In the genomic region with DNA sequence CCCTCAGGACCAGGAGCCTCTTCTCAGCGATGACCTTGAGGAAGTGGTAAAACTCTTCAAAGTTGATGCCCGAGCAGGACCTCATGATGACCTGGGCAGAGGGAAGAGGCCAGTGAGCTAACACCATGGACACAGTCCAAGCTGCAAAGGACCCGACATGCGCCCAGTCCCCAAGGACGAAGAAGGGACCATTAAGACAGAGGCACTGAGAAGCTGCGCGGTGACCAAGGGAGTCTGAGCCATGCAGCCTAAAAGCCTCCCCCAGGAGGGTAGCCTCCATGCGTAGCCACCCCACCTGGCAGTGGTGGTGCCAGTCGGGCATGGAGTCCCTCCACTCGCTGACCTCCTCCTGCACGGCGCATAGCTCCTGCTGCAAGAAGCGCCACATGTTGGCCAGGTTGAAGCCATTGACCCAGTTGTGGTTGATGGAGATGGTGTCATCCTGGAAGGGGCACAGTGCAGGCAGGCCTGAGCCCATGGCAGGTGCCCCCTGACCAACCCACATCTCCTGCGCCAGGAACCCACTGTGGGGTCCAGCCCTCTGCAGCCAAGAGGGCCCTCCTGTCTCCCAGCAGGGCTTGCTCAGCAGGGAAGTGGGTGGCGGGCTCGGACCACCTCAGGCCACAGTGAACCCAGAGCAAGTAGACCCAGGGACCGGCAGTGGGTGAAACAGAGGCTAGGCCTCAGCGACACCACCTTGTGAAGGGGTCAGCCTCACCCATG, we compare ENCODE assay signal across 19 cellular contexts. TPM values are rescaled to one million over a fixed set of nuclear protein-coding genes. Genes with fewer than 3 reads are reported as not detected.
DNase-seq lines count a peak whose midpoint lies in the region; ATAC-seq and TF ChIP-seq lines count a peak whose summit lies in the region.
"Had no signal": no experiment of that assay in that cellular context is flagged by ENCODE, and none has a peak within 500 bp of the region (broad histone marks: within the 10 kb centered on the region; RNA-seq: fewer than 3 reads in every experiment).

No MANE protein-coding gene starts in this region.

- peaks cover 40% of the 10 kb centered on the region for H3K4me1 ChIP-seq in lower lobe of right lung

- peaks cover 7% of the 10 kb centered on the region; the same call in 1 of the 2 replicates for H3K36me3 Mint-ChIP-seq in WTC11

- H3K4me3 ChIP-seq in lower lobe of right lung, result no peak overlapping the region
- H3K4me3 ChIP-seq: testis had no signal

- H3K9me3 Mint-ChIP-seq in WTC11, result no peaks in the 10 kb centered on the region
- no peaks in the 10 kb centered on the region for H3K9me3 Mint-ChIP-seq in stimulated activated naive CD8-positive, alpha-beta T cell treated with anti-CD3 and anti-CD28 coated beads, Interleukin-15, amount 100 ng/mL, for 72 hours
- H3K9me3 Mint-ChIP-seq: T-helper 1 cell treated with Interleukin-12 subunit alpha and Interleukin-12 subunit beta and Interleukin-4 antibody, amounts not matched to agents 30 μg/mL and 1 μg/mL, for 36 hours had no signal

- H3K9me3 ChIP-seq in lower lobe of right lung, result no peaks in the 10 kb centered on the region
- H3K9me3 ChIP-seq: testis had no signal

- H3K4me1 Mint-ChIP-seq in WTC11, result peaks cover 37% of the 10 kb centered on the region
- H3K4me1 Mint-ChIP-seq in stimulated activated naive CD8-positive, alpha-beta T cell treated with anti-CD3 and anti-CD28 coated beads, Interleukin-15, amount 100 ng/mL, for 72 hours, result peaks cover 76% of the 10 kb centered on the region

- CTCF ChIA-PET in WTC11 (lab: Charles Lee), result no interaction called here

- peak overlapping the region; percentile 18; the same call in 1 of the 2 replicates for H3K4me3 Mint-ChIP-seq in WTC11
- H3K4me3 Mint-ChIP-seq in stimulated activated naive CD8-positive, alpha-beta T cell treated with anti-CD3 and anti-CD28 coated beads, Interleukin-15, amount 100 ng/mL, for 72 hours, result peak overlapping the region; percentile 95 to 99

- H3K27me3 ChIP-seq in lower lobe of right lung (ENCODE audit: low read depth), result no peaks in the 10 kb centered on the region
- H3K27me3 ChIP-seq: testis had no signal

- POLR2A ChIA-PET in WTC11 (lab: Charles Lee), result no interaction called here

- peaks cover 26% of the 10 kb centered on the region for H3K36me3 ChIP-seq in lower lobe of right lung

- DNase-seq in Right ventricle myocardium inferior (ENCODE audit: missing footprints), result peak; percentile 68
- no peak for DNase-seq in Right ventricle myocardium superior
- DNase-seq in WTC11 (ENCODE audit: low spot score), result no peak
- peak; percentile 41 for DNase-seq in lower lobe of right lung
- no peak for DNase-seq in stimulated activated naive CD8-positive, alpha-beta T cell treated with anti-CD3 and anti-CD28 coated beads, Interleukin-15, amount 100 ng/mL, for 72 hours
- DNase-seq in stimulated activated CD4-positive, alpha-beta T cell treated with anti-CD3 and anti-CD28 coated beads, Interleukin-2, amount 100 ng/mL, for 48 hours, result no peak
- no peak for DNase-seq in erythroblast (lab: John Stamatoyannopoulos, UW)
- DNase-seq: activated CD4-positive, alpha-beta T cell treated with anti-CD3 and anti-CD28 coated beads for 48 hours; activated gamma-delta T cell; dermis blood vessel endothelial cell; MM.1S; NCI-H187 treated with DMSO at 0.1 percent for 48 hours; NCI-H446 treated with DMSO at 0.1 percent for 48 hours; SHP77; testis had no signal

- no peak for TF ChIP-seq CTCF in WTC11 (IDR thresholded peaks at IDR 0.05)
- TF ChIP-seq CTCF in lower lobe of right lung (IDR thresholded peaks at IDR 0.05), result no peak

- TF ChIP-seq POLR2A in erythroblast (IDR thresholded peaks at IDR 0.05; ENCODE audit: low read length), result no peak

- intact Hi-C loops in Right ventricle myocardium inferior (cut with DNase I) (no loop called here), Right ventricle myocardium superior (cut with DNase I) (no loop called here), lower lobe of right lung (cut with DNase I) (no loop called here)

- ATAC-seq in Right ventricle myocardium inferior, result no peak
- no peak for ATAC-seq in Right ventricle myocardium superior (ENCODE audit: poor library complexity)
- ATAC-seq in WTC11, result no peak
- no peak for ATAC-seq in lower lobe of right lung
- ATAC-seq in stimulated activated naive CD8-positive, alpha-beta T cell treated with anti-CD3 and anti-CD28 coated beads, Interleukin-15, amount 100 ng/mL, for 72 hours, result no peak
- ATAC-seq in HG03025 (IDR thresholded peaks at IDR 0.05; ENCODE audit: low FRiP score, unreplicated experiment), result no peak
- ATAC-seq: HCT116, sciatic nerve had no signal

- no peak overlapping the region for H3K27ac Mint-ChIP-seq in WTC11
- no peak overlapping the region for H3K27ac Mint-ChIP-seq in stimulated activated naive CD8-positive, alpha-beta T cell treated with anti-CD3 and anti-CD28 coated beads, Interleukin-15, amount 100 ng/mL, for 72 hours
- H3K27ac Mint-ChIP-seq: T-helper 1 cell treated with Interleukin-12 subunit alpha and Interleukin-12 subunit beta and Interleukin-4 antibody, amounts not matched to agents 30 μg/mL and 1 μg/mL, for 36 hours had no signal

- no peak overlapping the region for H3K27ac ChIP-seq in lower lobe of right lung
- H3K27ac ChIP-seq: testis had no signal

- no peaks in the 10 kb centered on the region; the same call in 1 of the 2 replicates for H3K27me3 Mint-ChIP-seq in WTC11 (ENCODE audit: low read depth)
- no peaks in the 10 kb centered on the region for H3K27me3 Mint-ChIP-seq in stimulated activated naive CD8-positive, alpha-beta T cell treated with anti-CD3 and anti-CD28 coated beads, Interleukin-15, amount 100 ng/mL, for 72 hours

TF ChIP-seq in WTC11, 78 proteins besides CTCF, POLR2A, EP300 and RAD21:
- no peak for TF ChIP-seq PREB (CRISPR knock-in tag; IDR thresholded peaks at IDR 0.05; ENCODE audit: borderline replicate concordance)

RNA-seq across cellular contexts. Expression of gene JMJD4, which starts 2.4 kb away (rescaled TPM):
- total RNA-seq in Right ventricle myocardium inferior (7.1 TPM), Right ventricle myocardium superior (6.6 TPM), WTC11 (2021) (12.8 to 13.7 TPM (median 13.6 TPM) in 3 replicates), lower lobe of right lung (14.9 TPM)

RNA-seq across cellular contexts. Expression of gene SNAP47, which starts 2.5 kb away (rescaled TPM):
- 30.1 TPM for total RNA-seq in Right ventricle myocardium inferior
- 23.6 TPM for total RNA-seq in Right ventricle myocardium superior
- 43.8 to 50.8 TPM (median 47.2 TPM) in 3 replicates for total RNA-seq in WTC11 (2021)
- total RNA-seq in lower lobe of right lung, result 23.1 TPM

Comparison
In these comparisons a context has a peak if more than half of its experiments do, and no peak if none do; other contexts are left out.
1. DNase-seq: peak in Right ventricle myocardium inferior (single experiment) and lower lobe of right lung (single experiment); none in Right ventricle myocardium superior (single experiment), WTC11 (single experiment), stimulated activated naive CD8-positive, alpha-beta T cell treated with anti-CD3 and anti-CD28 coated beads, Interleukin-15, amount 100 ng/mL, for 72 hours (0 of 2), stimulated activated CD4-positive, alpha-beta T cell treated with anti-CD3 and anti-CD28 coated beads, Interleukin-2, amount 100 ng/mL, for 48 hours (0 of 2) and erythroblast (0 of 2).